ENCODE assay signal across 9 cellular contexts in the genomic region with DNA sequence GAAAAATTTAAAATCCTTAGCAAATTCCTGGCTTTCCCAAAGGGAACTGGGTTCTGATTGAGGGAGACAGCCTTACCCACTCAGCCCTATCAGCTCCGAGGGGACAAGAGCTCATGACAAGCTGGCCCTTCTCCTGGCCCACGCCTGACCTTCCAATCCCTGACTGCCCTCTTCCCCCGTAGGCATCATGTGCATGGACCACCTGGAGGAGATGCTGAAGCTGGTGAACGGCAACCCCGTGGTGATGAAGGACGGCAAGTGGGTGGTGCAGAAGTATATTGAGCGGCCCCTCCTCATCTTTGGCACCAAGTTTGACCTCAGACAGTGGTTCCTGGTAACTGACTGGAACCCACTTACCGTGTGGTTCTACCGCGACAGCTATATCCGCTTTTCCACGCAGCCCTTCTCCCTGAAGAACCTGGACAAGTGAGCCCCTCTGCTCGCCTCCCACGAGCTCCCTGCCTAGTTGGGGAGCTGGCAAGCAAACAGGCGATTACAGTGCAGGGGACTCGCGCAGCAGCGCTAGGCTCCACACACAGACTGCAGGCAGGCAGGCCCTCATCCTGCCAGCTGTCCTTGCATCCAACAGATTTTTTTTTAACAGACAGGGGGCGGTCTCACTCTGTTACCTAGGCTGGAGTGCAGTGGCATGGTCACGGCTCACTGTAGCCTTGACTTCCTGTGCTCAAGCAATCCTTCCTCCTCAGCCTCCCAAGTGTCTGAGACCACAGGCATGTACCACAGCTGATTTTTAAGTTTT. TPM values are rescaled to one million over a fixed set of nuclear protein-coding genes. Genes with fewer than 3 reads are reported as not detected.
DNase-seq lines count a peak whose midpoint lies in the region; ATAC-seq and TF ChIP-seq lines count a peak whose summit lies in the region.
"Had no signal": no experiment of that assay in that cellular context is flagged by ENCODE, and none has a peak within 500 bp of the region (broad histone marks: within the 10 kb centered on the region; RNA-seq: fewer than 3 reads in every experiment).

No MANE protein-coding gene starts in this region.

- no peak overlapping the region for H2AFZ ChIP-seq in OCI-LY1 (ENCODE audit: low read length)

- ATAC-seq in HG02852 (IDR thresholded peaks at IDR 0.05; ENCODE audit: unreplicated experiment), result no peak

- H3K9me2 ChIP-seq in OCI-LY1 (ENCODE audit: low read depth, low read length), result no peaks in the 10 kb centered on the region

- H3K36me3 ChIP-seq in OCI-LY1 (ENCODE audit: insufficient read depth, low read length), result peaks cover 22% of the 10 kb centered on the region

- peaks cover 6% of the 10 kb centered on the region for H3K36me3 Mint-ChIP-seq in chondrocyte (ENCODE audit: low read depth)
- no peaks in the 10 kb centered on the region for H3K36me3 Mint-ChIP-seq in progenitor cell of endocrine pancreas (ENCODE audit: insufficient read depth)
- H3K36me3 Mint-ChIP-seq in mesothelial cell of epicardium, result peaks cover 6% of the 10 kb centered on the region

- H3K9ac ChIP-seq in OCI-LY1 (ENCODE audit: low read length), result no peak overlapping the region

- H3K27me3 Mint-ChIP-seq in chondrocyte (ENCODE audit: low read depth), result no peaks in the 10 kb centered on the region
- no peaks in the 10 kb centered on the region for H3K27me3 Mint-ChIP-seq in progenitor cell of endocrine pancreas
- H3K27me3 Mint-ChIP-seq in mesothelial cell of epicardium (ENCODE audit: low read depth), result no peaks in the 10 kb centered on the region

- no peaks in the 10 kb centered on the region for H4K20me1 ChIP-seq in OCI-LY1 (ENCODE audit: insufficient read depth, low read length)

- H3K9me3 ChIP-seq in OCI-LY1 (ENCODE audit: low read length), result no peaks in the 10 kb centered on the region

- no peaks in the 10 kb centered on the region for H3K4me1 ChIP-seq in OCI-LY1 (ENCODE audit: insufficient read depth, low read length, severe bottlenecking)

- H3K27me3 ChIP-seq in OCI-LY1 (ENCODE audit: insufficient read depth, low read length), result no peaks in the 10 kb centered on the region

- H3K27ac Mint-ChIP-seq in chondrocyte (ENCODE audit: unreplicated experiment), result no peak overlapping the region
- H3K27ac Mint-ChIP-seq in progenitor cell of endocrine pancreas, result no peak overlapping the region
- H3K27ac Mint-ChIP-seq in mesothelial cell of epicardium, result no peak overlapping the region

- H3K4me3 ChIP-seq in OCI-LY1 (ENCODE audit: low read depth, low read length, poor library complexity, severe bottlenecking), result no peak overlapping the region

- no peaks in the 10 kb centered on the region for H3K79me2 ChIP-seq in OCI-LY1 (ENCODE audit: insufficient read depth, low read length)

- no peak overlapping the region for H3K4me3 Mint-ChIP-seq in chondrocyte (ENCODE audit: unreplicated experiment)
- no peak overlapping the region for H3K4me3 Mint-ChIP-seq in progenitor cell of endocrine pancreas (ENCODE audit: low read depth)
- no peak overlapping the region for H3K4me3 Mint-ChIP-seq in mesothelial cell of epicardium

- H3K4me1 Mint-ChIP-seq in chondrocyte (ENCODE audit: low read depth) (no peaks in the 10 kb centered on the region), progenitor cell of endocrine pancreas (ENCODE audit: low read depth) (no peaks in the 10 kb centered on the region), mesothelial cell of epicardium (no peaks in the 10 kb centered on the region)

- DNase-seq in NCI-H524 (lab: John Stamatoyannopoulos, UW) (peak; percentile 16 to 60), NCI-H524 treated with DMSO at 0.1 percent for 48 hours (lab: John Stamatoyannopoulos, UW) (no peak), chondrocyte (ENCODE audit: low spot score) (no peak), progenitor cell of endocrine pancreas (ENCODE audit: low spot score, unreplicated experiment) (no peak), mesothelial cell of epicardium (ENCODE audit: low spot score in 2 of 2, unreplicated experiment in 2 of 2) (no peak), GM19238 (ENCODE audit: insufficient read length, low spot score) (no peak)

- no peaks in the 10 kb centered on the region for H3F3A ChIP-seq in OCI-LY1 (ENCODE audit: insufficient read depth, low read length)

- H3K9me3 Mint-ChIP-seq in chondrocyte (ENCODE audit: low read depth) (no peaks in the 10 kb centered on the region), progenitor cell of endocrine pancreas (ENCODE audit: low read depth) (no peaks in the 10 kb centered on the region), mesothelial cell of epicardium (no peaks in the 10 kb centered on the region)

- TF ChIP-seq CTCF in OCI-LY1 (IDR thresholded peaks at IDR 0.05; ENCODE audit: low read length) (peak; percentile 49), chondrocyte (IDR thresholded peaks at IDR 0.05) (peak; percentile 62), progenitor cell of endocrine pancreas (IDR thresholded peaks at IDR 0.05; ENCODE audit: unreplicated experiment) (peak; percentile 32), mesothelial cell of epicardium (IDR thresholded peaks at IDR 0.05; ENCODE audit: unreplicated experiment) (no peak)

- H3K4me2 ChIP-seq in OCI-LY1 (ENCODE audit: low read length), result no peak overlapping the region

- no peak overlapping the region for H3K27ac ChIP-seq in OCI-LY1 (ENCODE audit: low read depth, low read length, poor library complexity, severe bottlenecking)
- H3K27ac ChIP-seq: C4-2B had no signal

RNA-seq across cellular contexts. Expression of a gene that starts 16.8 kb away (rescaled TPM):
- 26.9 to 31.4 TPM (median 27.7 TPM) in 3 replicates for total RNA-seq in chondrocyte
- total RNA-seq in progenitor cell of endocrine pancreas, result 55.0 and 60.3 TPM in 2 replicates
- total RNA-seq in mesothelial cell of epicardium, result 40.9 to 48.4 TPM (median 47.2 TPM) in 3 replicates

RNA-seq across cellular contexts. Expression of a gene that starts 16.9 kb away (rescaled TPM):
- total RNA-seq in chondrocyte, result 31.5 to 44.9 TPM (median 38.7 TPM) in 3 replicates
- total RNA-seq in progenitor cell of endocrine pancreas, result 51.6 and 59.6 TPM in 2 replicates
- 115 to 119 TPM (median 116 TPM) in 3 replicates for total RNA-seq in mesothelial cell of epicardium

RNA-seq across cellular contexts. Expression of a gene that starts 34.1 kb away (rescaled TPM):
- total RNA-seq in chondrocyte (150 to 179 TPM (median 177 TPM) in 3 replicates), progenitor cell of endocrine pancreas (129 and 135 TPM in 2 replicates), mesothelial cell of epicardium (128 to 138 TPM (median 131 TPM) in 3 replicates)

RNA-seq across cellular contexts. Expression of a gene that starts 34.7 kb away (rescaled TPM):
- total RNA-seq in chondrocyte (42.2 to 69.9 TPM (median 69.6 TPM) in 3 replicates), progenitor cell of endocrine pancreas (66.6 and 70.8 TPM in 2 replicates), mesothelial cell of epicardium (67.2 to 71.0 TPM (median 69.8 TPM) in 3 replicates)

RNA-seq across cellular contexts. Expression of a gene that starts 53.1 kb away (rescaled TPM):
- total RNA-seq in chondrocyte (not detected in 3 replicates), progenitor cell of endocrine pancreas (not detected in 2 replicates), mesothelial cell of epicardium (not detected in 3 replicates)

Comparison
In these comparisons a context has a peak if more than half of its experiments do, and no peak if none do; other contexts are left out.
1. DNase-seq: peak in NCI-H524 (2 of 2); none in NCI-H524 treated with DMSO at 0.1 percent for 48 hours (single experiment), chondrocyte (single experiment), progenitor cell of endocrine pancreas (single experiment), mesothelial cell of epicardium (0 of 2) and GM19238 (single experiment).